ENCODE assay signal across 8 cellular contexts in the genomic region with DNA sequence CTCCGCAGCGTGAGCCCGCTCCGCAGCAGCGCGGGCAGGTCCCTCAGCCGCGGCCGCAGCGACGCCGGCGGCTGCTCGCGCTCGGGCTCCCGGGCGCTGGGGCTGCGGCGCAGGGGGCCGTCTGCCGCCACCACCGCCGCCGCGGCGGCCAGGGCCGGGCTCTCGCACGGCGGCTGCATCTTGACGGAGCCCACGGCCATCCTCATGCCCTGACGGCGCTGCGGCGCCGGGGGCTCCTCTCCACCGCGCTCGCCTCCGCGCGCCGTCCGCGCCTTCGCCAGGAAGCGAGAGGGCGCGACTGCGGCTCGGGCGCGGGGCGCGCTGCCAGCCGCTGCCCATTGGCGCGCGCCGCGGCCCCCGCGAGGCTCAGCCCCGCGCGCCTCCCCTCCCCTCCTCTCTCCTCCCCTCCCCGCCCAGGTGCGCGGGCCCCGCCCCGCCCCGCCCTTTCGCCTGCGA. TPM values are rescaled to one million over a fixed set of nuclear protein-coding genes. Genes with fewer than 3 reads are reported as not detected.
DNase-seq lines count a peak whose midpoint lies in the region; ATAC-seq, FAIRE-seq and TF ChIP-seq lines count a peak whose summit lies in the region.

A gene with protein sequence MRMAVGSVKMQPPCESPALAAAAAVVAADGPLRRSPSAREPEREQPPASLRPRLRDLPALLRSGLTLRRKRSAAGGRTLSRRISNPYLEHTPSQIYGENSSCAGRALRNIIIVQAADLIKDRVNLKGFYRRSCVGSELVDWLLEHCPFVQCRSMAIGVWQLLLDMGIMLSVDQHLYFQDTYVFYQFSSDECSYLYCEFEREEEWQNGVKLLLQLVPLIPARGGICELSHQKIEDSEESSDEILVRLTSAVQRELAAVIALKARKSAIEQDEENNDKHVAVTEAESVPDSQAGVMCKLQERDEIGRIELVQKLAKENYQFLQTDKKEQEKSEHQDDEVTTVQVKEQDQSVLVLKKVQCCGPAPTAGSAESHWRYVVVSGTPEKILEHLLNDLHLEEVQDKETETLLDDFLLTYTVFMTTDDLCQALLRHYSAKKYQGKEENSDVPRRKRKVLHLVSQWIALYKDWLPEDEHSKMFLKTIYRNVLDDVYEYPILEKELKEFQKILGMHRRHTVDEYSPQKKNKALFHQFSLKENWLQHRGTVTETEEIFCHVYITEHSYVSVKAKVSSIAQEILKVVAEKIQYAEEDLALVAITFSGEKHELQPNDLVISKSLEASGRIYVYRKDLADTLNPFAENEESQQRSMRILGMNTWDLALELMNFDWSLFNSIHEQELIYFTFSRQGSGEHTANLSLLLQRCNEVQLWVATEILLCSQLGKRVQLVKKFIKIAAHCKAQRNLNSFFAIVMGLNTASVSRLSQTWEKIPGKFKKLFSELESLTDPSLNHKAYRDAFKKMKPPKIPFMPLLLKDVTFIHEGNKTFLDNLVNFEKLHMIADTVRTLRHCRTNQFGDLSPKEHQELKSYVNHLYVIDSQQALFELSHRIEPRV (minus strand): TSS at position 300 of the 456 bp plus-strand sequence. CDS start 94 bp downstream, at position 206.

- H3K4me1 ChIP-seq in mesendoderm (ENCODE audit: control insufficient read depth, low read depth, low read length), result peaks cover 2% of the 10 kb centered on the region

- H3K4me2 ChIP-seq in mesendoderm (ENCODE audit: low read length), result peak within 1 kb of the TSS; percentile 58

- no peak within 1 kb of the TSS for H2BK5ac ChIP-seq in mesendoderm (ENCODE audit: low read length)

- peak; percentile 76 for ATAC-seq in GM18498 (IDR thresholded peaks at IDR 0.05; ENCODE audit: unreplicated experiment)
- ATAC-seq in HG02981 (IDR thresholded peaks at IDR 0.05; ENCODE audit: unreplicated experiment), result peak; percentile 44

- H2BK15ac ChIP-seq in mesendoderm (replicated peaks; ENCODE audit: low read depth), result no peak within 1 kb of the TSS

- peak within 1 kb of the TSS in 54 of 59 donors; percentile 10 to 88 (median 74) for H3K27ac ChIP-seq in dorsolateral prefrontal cortex
- no peak within 1 kb of the TSS for H3K27ac ChIP-seq in mesendoderm (ENCODE audit: low read depth, low read length)

- DNase-seq in ACHN, result peak; percentile 74
- DNase-seq in NCI-H774 (lab: John Stamatoyannopoulos, UW), result peak; percentile 78
- DNase-seq in dorsolateral prefrontal cortex, result peak in 2 of 10 donors; percentile 58 to 61
- peak; percentile 37 for DNase-seq in mesendoderm
- peak; percentile 78 for DNase-seq in urothelium cell line (ENCODE audit: low spot score)
- no peak for DNase-seq in NCI-H1048 (lab: John Stamatoyannopoulos, UW)

- H3K18ac ChIP-seq in mesendoderm (ENCODE audit: low read length), result peak within 1 kb of the TSS; percentile 92

- no peaks in the 10 kb centered on the region for H3K79me2 ChIP-seq in mesendoderm (ENCODE audit: control insufficient read depth, insufficient read depth, low read length)

- no peaks in the 10 kb centered on the region for H3K79me1 ChIP-seq in mesendoderm (ENCODE audit: low read length)

- H3K9ac ChIP-seq in mesendoderm (ENCODE audit: low read length), result peak within 1 kb of the TSS; percentile 41

- no peak within 1 kb of the TSS for H3K4ac ChIP-seq in mesendoderm (ENCODE audit: low read depth, low read length)

- H3K56ac ChIP-seq in mesendoderm (ENCODE audit: low read length), result peak within 1 kb of the TSS; percentile 52

- H2AK5ac ChIP-seq in mesendoderm (ENCODE audit: low read length), result no peak within 1 kb of the TSS

- peaks cover 0 to 5% (median 0%) of the 10 kb centered on the region in 45 donors for H3K27me3 ChIP-seq in dorsolateral prefrontal cortex
- no peaks in the 10 kb centered on the region for H3K27me3 ChIP-seq in mesendoderm (ENCODE audit: insufficient read depth, low read length, poor library complexity)

- intact Hi-C loops in dorsolateral prefrontal cortex (cut with DNase I), result loop anchor here in 1 of 2 donors (10.0 kb wide), 1 partner anchor 98 kb away; no protein-coding TSS in a partner anchor

- peak in 6 of 56 donors; percentile 8 to 40 (median 12) for TF ChIP-seq CTCF in dorsolateral prefrontal cortex (IDR thresholded peaks at IDR 0.05 in 54 of 56, conservative IDR thresholded peaks at IDR 0.05 in 2 of 56; ENCODE audit: low read depth in 1 of 56, partially characterized antibody in 56 of 56)

- WGBS in mesendoderm (ENCODE audit: extremely low coverage, insufficient coverage, low lambda C conversion rate), result no CpG with 5 or more reads among the region's 76 CpGs

- in situ Hi-C loops in ACHN (cut with HindIII; ENCODE audit: low pct_ligation_motif_present, low pct_unique_long_range_greater_than_20kb, low sequenced_read_pairs), result no loop called here

- H3K4me3 ChIP-seq in dorsolateral prefrontal cortex (peak within 1 kb of the TSS; percentile 16 to 76 (median 60)), mesendoderm (ENCODE audit: low read length) (peak within 1 kb of the TSS; percentile 10)

- no peak within 1 kb of the TSS for H4K5ac ChIP-seq in mesendoderm (ENCODE audit: low read length)

- no peak within 1 kb of the TSS for H3K23ac ChIP-seq in mesendoderm (ENCODE audit: low read length)

- H3K36me3 ChIP-seq in mesendoderm (ENCODE audit: control insufficient read depth, insufficient read depth, low read length), result no peaks in the 10 kb centered on the region

- no peak for FAIRE-seq in urothelium cell line (lab: Jason Lieb, UNC)

- H2BK120ac ChIP-seq in mesendoderm (ENCODE audit: low read depth, low read length), result no peak within 1 kb of the TSS

- H4K8ac ChIP-seq in mesendoderm (ENCODE audit: low read depth, low read length), result no peak within 1 kb of the TSS

RNA-seq across cellular contexts. Expression of the gene that starts here (rescaled TPM):
- total RNA-seq in dorsolateral prefrontal cortex, result 100 to 1,000 TPM; 181 to 405 (median 243) TPM
- polyA plus RNA-seq in mesendoderm (2013, experiment 1 of 2), result 3.1 TPM
- polyA plus RNA-seq in mesendoderm (2013, experiment 2 of 2), result 3.1 TPM
